ENCODE assay signal across 8 cellular contexts in the genomic region with DNA sequence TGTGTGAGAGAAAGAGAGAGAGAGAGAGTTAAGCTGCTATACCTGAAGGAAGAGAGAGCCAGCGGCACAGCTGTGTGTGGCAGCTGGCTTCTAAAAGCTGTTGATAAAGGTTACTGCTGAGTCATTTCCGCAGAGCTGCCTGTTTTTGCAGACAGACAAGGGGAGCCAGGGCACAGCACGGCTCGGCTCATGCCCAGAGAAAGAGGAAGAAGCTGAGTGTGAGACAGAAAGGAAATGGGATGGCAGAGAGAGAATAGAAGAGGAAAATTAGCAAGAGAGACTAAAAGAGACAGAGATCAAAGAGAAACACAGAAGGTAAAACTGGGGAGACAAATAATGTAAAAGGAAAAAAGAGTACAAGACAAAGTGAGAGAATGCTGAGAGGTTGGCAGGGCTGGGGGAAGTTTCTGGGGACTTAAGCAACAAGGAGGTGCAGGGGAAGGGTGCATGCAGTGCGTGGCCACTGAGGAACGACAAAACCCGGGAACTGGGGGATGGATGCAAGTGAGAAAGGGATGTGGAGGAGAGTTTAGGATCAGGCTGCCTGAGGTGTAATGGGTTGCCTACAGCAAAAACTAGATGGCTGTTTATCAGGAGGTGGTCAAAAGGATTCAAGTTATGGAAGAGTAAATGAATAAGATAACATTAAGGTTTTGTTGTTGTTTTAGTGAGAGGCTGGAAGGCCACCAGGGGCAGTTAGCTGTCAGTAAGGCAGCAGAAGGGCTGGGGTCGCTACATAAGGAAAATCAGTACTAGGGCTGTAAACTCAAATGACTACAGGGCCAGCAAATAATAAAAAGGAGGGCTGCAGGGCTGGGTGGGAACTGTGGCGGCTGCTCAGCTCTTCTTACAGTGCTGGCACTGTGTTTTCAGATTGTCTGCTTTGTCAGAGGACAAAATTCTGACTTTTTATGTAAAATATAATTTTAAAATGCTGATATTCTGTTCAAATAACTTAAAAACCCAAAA. TPM values are rescaled to one million over a fixed set of nuclear protein-coding genes. Genes with fewer than 3 reads are reported as not detected.
DNase-seq lines count a peak whose midpoint lies in the region; ATAC-seq and TF ChIP-seq lines count a peak whose summit lies in the region.

No MANE protein-coding gene starts in this region.

- no peak for TF ChIP-seq CTCF in BE2C (IDR thresholded peaks at IDR 0.05; ENCODE audit: low read depth, low read length)
- peak in 1 of 3 donors; percentile 24 for TF ChIP-seq CTCF in lower leg skin (IDR thresholded peaks at IDR 0.05)

- peak; percentile 83 for ATAC-seq in HG03460 (IDR thresholded peaks at IDR 0.05; ENCODE audit: unreplicated experiment)

- no peaks in the 10 kb centered on the region for H3K36me3 ChIP-seq in BE2C

- DNase-seq in BE2C (peak; percentile 82), GM19240 (ENCODE audit: insufficient read length, low spot score) (peak; percentile 79), NCI-H69 (lab: John Stamatoyannopoulos, UW) (peak; percentile 97), dermis microvascular lymphatic vessel endothelial cell (ENCODE audit: low read depth in 2 of 2) (peak; percentile 84 to 96), lower leg skin (ENCODE audit: low spot score in 2 of 2) (peak; percentile 84 to 92)
- DNase-seq in activated CD4-positive, alpha-beta T cell treated with anti-CD3 and anti-CD28 coated beads, Interleukin-2, amount 50 U/mL, for 4 hours: peak; percentile 74 to 79
- peak; percentile 54 to 82 for DNase-seq in stimulated activated CD4-positive, alpha-beta T cell treated with anti-CD3 and anti-CD28 coated beads, Interleukin-4, amount 100 ng/mL, for 4 hours

- H3K9me3 ChIP-seq in BE2C: no peaks in the 10 kb centered on the region

- no peaks in the 10 kb centered on the region for H3K27me3 ChIP-seq in BE2C

- peak overlapping the region; percentile 65 for H3K4me3 ChIP-seq in BE2C (ENCODE audit: low read depth, low read length)
- H3K4me3 ChIP-seq in lower leg skin (ENCODE audit: low read depth, poor library complexity, severe bottlenecking): peak overlapping the region; percentile 12

- TF ChIP-seq POLR2A in lower leg skin (IDR thresholded peaks at IDR 0.05): no peak

- intact Hi-C loops in lower leg skin (cut with DNase I; ENCODE audit: low total_unique reads): no loop called here

- peaks cover 14% of the 10 kb centered on the region for H3K4me1 ChIP-seq in BE2C

- WGBS in lower leg skin, 2 donors: 4 to 5% methylated on average over 9 of the region's 9 CpGs

RNA-seq across cellular contexts. Expression of a gene that starts 22.9 kb away (rescaled TPM):
- 840 TPM for polyA plus RNA-seq in BE2C (2012; ENCODE audit: insufficient read depth, insufficient read length, low read depth)
- 519 and 1,118 TPM in 2 replicates for total RNA-seq in dermis microvascular lymphatic vessel endothelial cell
- total RNA-seq in lower leg skin: 1,000 to 10,000 TPM in 1 of 4 donors, 100 to 1,000 TPM in 3; 530 to 1,047 (median 828) TPM

Comparison
In these comparisons a context has a peak if more than half of its experiments do, and no peak if none do; other contexts are left out.
1. Peak in every context shown above with its lines: DNase-seq, ATAC-seq and H3K4me3 ChIP-seq.